ENCODE assay signal across 8 cellular contexts in genomic region chr4:156677136-156677535, GRCh38.
A peak's percentile ranks its signal among the peaks of the same experiment; 100 is the strongest.
DNase-seq lines count a peak whose midpoint lies in the region; ATAC-seq, FAIRE-seq and TF ChIP-seq lines count a peak whose summit lies in the region.

No MANE protein-coding gene starts in this region.

- H3K9me3 ChIP-seq in cardiac muscle cell (ENCODE audit: low read depth), result no peaks in the 10 kb centered on the region

- no peak overlapping the region for H3K4me3 ChIP-seq in cardiac muscle cell

- intact Hi-C loops in cardiac septum (cut with DNase I), result no loop called here

- H3K27ac ChIP-seq in cardiac muscle cell, result no peak overlapping the region

- TF ChIP-seq CTCF in cardiac muscle cell (IDR thresholded peaks at IDR 0.05; ENCODE audit: low read depth, low read length), result peak; percentile 41

- no peak for FAIRE-seq in urothelium cell line (lab: Jason Lieb, UNC)

- no peaks in the 10 kb centered on the region for H3K36me3 ChIP-seq in cardiac muscle cell

- TF ChIP-seq POLR2A in erythroblast (IDR thresholded peaks at IDR 0.05; ENCODE audit: low read length), result no peak

- ATAC-seq in esophagus mucosa, result no peak

- no peaks in the 10 kb centered on the region for H3K4me1 ChIP-seq in cardiac muscle cell (ENCODE audit: low read depth)

- H3K27me3 ChIP-seq in cardiac muscle cell, result no peaks in the 10 kb centered on the region

- DNase-seq in cardiac muscle cell (ENCODE audit: low read depth in 1 of 2, low spot score in 1 of 2) (peak; percentile 30 to 52), cardiac septum (ENCODE audit: low spot score) (no peak), NCI-H2227 (lab: John Stamatoyannopoulos, UW; ENCODE audit: unreplicated experiment) (peak; percentile 43), erythroblast (lab: John Stamatoyannopoulos, UW) (peak; percentile 12 to 27), urothelium cell line (ENCODE audit: low spot score) (peak; percentile 32), NCI-H187 (lab: John Stamatoyannopoulos, UW) (no peak), GOT3 (lab: John Stamatoyannopoulos, UW) (no peak)

Comparison
In these comparisons a context has a peak if more than half of its experiments do, and no peak if none do; other contexts are left out.
1. DNase-seq: peak in cardiac muscle cell (2 of 2), NCI-H2227 (single experiment), erythroblast (2 of 2) and urothelium cell line (single experiment); none in cardiac septum (single experiment), NCI-H187 (0 of 2) and GOT3 (single experiment).